In genomic region chr17:1180958-1181768, GRCh38 we compare ENCODE assay signal across 9 cellular contexts. TPM values are rescaled to one million over a fixed set of nuclear protein-coding genes. Genes with fewer than 3 reads are reported as not detected.
A peak's percentile ranks its signal among the peaks of the same experiment; 100 is the strongest.
DNase-seq lines count a peak whose midpoint lies in the region; ATAC-seq, FAIRE-seq and TF ChIP-seq lines count a peak whose summit lies in the region.
"Had no signal": no experiment of that assay in that cellular context is flagged by ENCODE, and none has a peak within 500 bp of the region (broad histone marks: within the 10 kb centered on the region; RNA-seq: fewer than 3 reads in every experiment).

No MANE protein-coding gene starts in this region.

- peak; percentile 89 for FAIRE-seq in GM19239 (lab: Jason Lieb, UNC)
- FAIRE-seq in frontal cortex (lab: Jason Lieb, UNC): no peak

- DNase-seq in GM19239 (ENCODE audit: insufficient read length, low spot score): peak; percentile 52
- peak in 8 of 10 donors; percentile 71 to 97 (median 86) for DNase-seq in posterior cingulate gyrus
- no peak for DNase-seq in coronary artery (ENCODE audit: low spot score)
- DNase-seq in frontal cortex (ENCODE audit: low spot score in 2 of 2): no peak
- no peak for DNase-seq in COLO829 (ENCODE audit: low spot score)
- DNase-seq: GM23248 had no signal

- intact Hi-C loops in posterior cingulate gyrus (cut with DNase I): no loop called here

- no peak for TF ChIP-seq CTCF in coronary artery (IDR thresholded peaks at IDR 0.05)

- H3K27ac ChIP-seq in angular gyrus (ENCODE audit: low read depth, low read length) (peak overlapping the region; percentile 49), coronary artery (no peak overlapping the region)
- H3K27ac ChIP-seq: GM23248, SK-N-MC had no signal

- H3K4me3 ChIP-seq in coronary artery: no peak overlapping the region
- H3K4me3 ChIP-seq: GM23248 had no signal

- peak; percentile 38 for ATAC-seq in HG03175 (IDR thresholded peaks at IDR 0.05; ENCODE audit: unreplicated experiment)

RNA-seq across cellular contexts. Expression of gene ABR, which starts 1.4 kb away (rescaled TPM):
- 123 TPM for total RNA-seq in frontal cortex

Comparison
In these comparisons a context has a peak if more than half of its experiments do, and no peak if none do; other contexts are left out.
1. DNase-seq: peak in GM19239 (single experiment) and posterior cingulate gyrus (8 of 10); none in coronary artery (single experiment), frontal cortex (0 of 2) and COLO829 (single experiment).